ENCODE assay signal across 1 cellular context in the genomic region with DNA sequence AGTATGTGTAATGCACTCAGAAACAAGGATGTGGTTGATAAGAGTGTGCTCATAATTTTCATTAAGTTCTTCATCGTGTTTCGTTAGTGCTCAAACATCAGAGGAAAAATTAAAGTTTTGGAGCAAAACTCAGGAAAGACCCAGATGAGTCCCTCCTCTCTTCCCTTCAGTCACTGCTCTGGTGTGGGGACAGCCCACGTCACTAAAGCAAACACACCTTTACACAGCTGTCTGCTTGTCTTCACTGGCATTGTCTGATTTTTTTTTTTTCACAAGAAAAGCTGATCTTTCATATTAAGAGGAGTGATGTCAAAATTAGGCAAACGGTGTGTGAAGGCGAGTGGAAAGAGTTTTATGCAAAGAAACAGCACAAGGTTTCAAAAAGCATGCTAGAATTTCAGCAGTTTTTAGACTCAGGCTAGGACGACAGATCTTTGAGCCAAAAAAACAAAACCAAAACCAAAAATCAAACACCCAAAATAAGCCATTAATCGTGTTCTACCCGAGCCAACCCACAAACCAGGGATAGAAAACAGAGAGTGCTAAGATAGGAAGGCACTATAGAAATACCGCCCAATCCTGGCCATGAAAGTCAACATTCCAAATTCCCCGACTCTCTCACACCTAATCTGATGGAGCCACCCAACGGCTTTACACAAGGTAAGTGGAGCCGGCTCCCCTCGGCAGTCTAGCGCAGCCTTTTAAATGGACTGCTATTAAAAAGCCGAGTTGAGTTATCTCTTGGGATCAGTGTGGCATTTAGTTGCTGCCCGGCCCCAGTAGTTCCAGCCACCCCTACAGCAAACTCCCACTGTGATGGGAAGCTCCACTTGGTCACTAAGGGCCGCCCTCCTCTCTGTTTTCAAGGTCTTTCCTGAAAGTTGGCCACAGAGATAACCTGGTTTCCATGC.
TF ChIP-seq lines count a peak whose summit lies in the region.

No MANE protein-coding gene starts in this region.

TF ChIP-seq in liver, 16 proteins besides CTCF, POLR2A, EP300 and RAD21:
- peak in 1 of 2 donors; percentile 5 for TF ChIP-seq HNF4A (conservative IDR thresholded peaks at IDR 0.05)
- no peak for TF ChIP-seq GABPA (IDR thresholded peaks at IDR 0.05 in 1 of 2, conservative IDR thresholded peaks at IDR 0.05 in 1 of 2)
- no peak for TF ChIP-seq NR2F2 (IDR thresholded peaks at IDR 0.05)
- peak; percentile 24 for TF ChIP-seq YY1 (IDR thresholded peaks at IDR 0.05)
- no peak for TF ChIP-seq FOXA1 (IDR thresholded peaks at IDR 0.05)
- TF ChIP-seq, protein P1, sequence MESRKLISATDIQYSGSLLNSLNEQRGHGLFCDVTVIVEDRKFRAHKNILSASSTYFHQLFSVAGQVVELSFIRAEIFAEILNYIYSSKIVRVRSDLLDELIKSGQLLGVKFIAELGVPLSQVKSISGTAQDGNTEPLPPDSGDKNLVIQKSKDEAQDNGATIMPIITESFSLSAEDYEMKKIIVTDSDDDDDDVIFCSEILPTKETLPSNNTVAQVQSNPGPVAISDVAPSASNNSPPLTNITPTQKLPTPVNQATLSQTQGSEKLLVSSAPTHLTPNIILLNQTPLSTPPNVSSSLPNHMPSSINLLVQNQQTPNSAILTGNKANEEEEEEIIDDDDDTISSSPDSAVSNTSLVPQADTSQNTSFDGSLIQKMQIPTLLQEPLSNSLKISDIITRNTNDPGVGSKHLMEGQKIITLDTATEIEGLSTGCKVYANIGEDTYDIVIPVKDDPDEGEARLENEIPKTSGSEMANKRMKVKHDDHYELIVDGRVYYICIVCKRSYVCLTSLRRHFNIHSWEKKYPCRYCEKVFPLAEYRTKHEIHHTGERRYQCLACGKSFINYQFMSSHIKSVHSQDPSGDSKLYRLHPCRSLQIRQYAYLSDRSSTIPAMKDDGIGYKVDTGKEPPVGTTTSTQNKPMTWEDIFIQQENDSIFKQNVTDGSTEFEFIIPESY (IDR thresholded peaks at IDR 0.05), result no peak
